ENCODE assay signal across 6 cellular contexts in genomic region chr17:8189041-8189710, GRCh38. TPM values are rescaled to one million over a fixed set of nuclear protein-coding genes. Genes with fewer than 3 reads are reported as not detected.
A peak's percentile ranks its signal among the peaks of the same experiment; 100 is the strongest.
DNase-seq lines count a peak whose midpoint lies in the region; ATAC-seq and TF ChIP-seq lines count a peak whose summit lies in the region.

No MANE protein-coding gene starts in this region.

- no peak for TF ChIP-seq CTCF in esophagus squamous epithelium (IDR thresholded peaks at IDR 0.05)

- H3K4me1 ChIP-seq in ACC112 (ENCODE audit: control insufficient read depth, insufficient read depth, low read length, unreplicated experiment) (peaks cover 20% of the 10 kb centered on the region), NT2/D1 (ENCODE audit: insufficient read depth, insufficient read length) (peaks cover 10% of the 10 kb centered on the region), esophagus squamous epithelium (peaks cover 13 to 73% (median 31%) of the 10 kb centered on the region in 3 donors)

- H3K36me3 ChIP-seq in ACC112 (ENCODE audit: insufficient read depth, low read length) (no peaks in the 10 kb centered on the region), NT2/D1 (ENCODE audit: insufficient read depth, insufficient read length, low read length) (peaks cover 11% of the 10 kb centered on the region), esophagus squamous epithelium (no peaks in the 10 kb centered on the region)

- H3K27me3 ChIP-seq in ACC112 (ENCODE audit: insufficient read depth, low read length), result no peaks in the 10 kb centered on the region
- H3K27me3 ChIP-seq in NT2/D1 (ENCODE audit: insufficient read depth, insufficient read length), result peaks cover 9% of the 10 kb centered on the region
- H3K27me3 ChIP-seq in esophagus squamous epithelium, result no peaks in the 10 kb centered on the region

- intact Hi-C loops in esophagus squamous epithelium (cut with DNase I), result no loop called here

- peak overlapping the region; percentile 57 for H2AFZ ChIP-seq in ACC112 (ENCODE audit: low read length, unreplicated experiment)

- H3K9ac ChIP-seq in NT2/D1 (ENCODE audit: insufficient read length, low read depth), result peak overlapping the region; percentile 82

- 0 to 20% methylated on average over 1 to 28 of the region's 67 CpGs for WGBS in esophagus squamous epithelium, 2 donors

- H3K9me3 ChIP-seq in NT2/D1 (ENCODE audit: insufficient read depth, low read length) (no peaks in the 10 kb centered on the region), esophagus squamous epithelium (no peaks in the 10 kb centered on the region)

- peaks cover 9% of the 10 kb centered on the region for H3K79me2 ChIP-seq in ACC112 (ENCODE audit: control insufficient read depth, insufficient read depth, low read length, unreplicated experiment)

- peak overlapping the region; percentile 78 for H3K4me3 ChIP-seq in ACC112 (ENCODE audit: low read depth, low read length)
- H3K4me3 ChIP-seq in NT2/D1 (ENCODE audit: insufficient read length, low read depth), result peak overlapping the region; percentile 69
- H3K4me3 ChIP-seq in esophagus squamous epithelium, result peak overlapping the region; percentile 75 to 97 (median 86)

- peak overlapping the region; percentile 64; the same call in 1 of the 2 replicates for H3K27ac ChIP-seq in ACC112 (ENCODE audit: low read depth, low read length)
- peak overlapping the region; percentile 96 to 99 (median 98) for H3K27ac ChIP-seq in esophagus squamous epithelium

- ATAC-seq in stimulated activated naive CD8-positive, alpha-beta T cell treated with anti-CD3 and anti-CD28 coated beads, Interleukin-15, Interleukin-2, amounts not matched to agents 100 U/mL and 50 U/mL, for 24 hours, result no peak
- no peak for ATAC-seq in GM19467 (IDR thresholded peaks at IDR 0.05; ENCODE audit: unreplicated experiment)

- DNase-seq in NT2/D1 (ENCODE audit: low read depth, low spot score) (no peak), esophagus squamous epithelium (lab: John Stamatoyannopoulos, UW) (no peak), NCI-H1436 treated with DMSO at 0.1 percent for 48 hours (lab: John Stamatoyannopoulos, UW) (no peak)
- peak; percentile 38 for DNase-seq in stimulated activated naive CD8-positive, alpha-beta T cell treated with anti-CD3 and anti-CD28 coated beads, Interleukin-15, Interleukin-2, amounts not matched to agents 100 U/mL and 50 U/mL, for 24 hours

- no peak for TF ChIP-seq POLR2A in esophagus squamous epithelium (IDR thresholded peaks at IDR 0.05)

RNA-seq across cellular contexts. Expression of gene BORCS6, which starts 0.8 kb away (rescaled TPM):
- 10 to 100 TPM in 3 of 4 donors, 1 to 10 TPM in 1; 8.8 to 16.5 (median 13.4) TPM for total RNA-seq in esophagus squamous epithelium

RNA-seq across cellular contexts. Expression of gene TMEM107, which starts 13.0 kb away (rescaled TPM):
- total RNA-seq in esophagus squamous epithelium, result 10 to 100 TPM; 12.7 to 21.7 (median 15.5) TPM

RNA-seq across cellular contexts. Expression of gene AURKB, which starts 21.2 kb away (rescaled TPM):
- 10 to 100 TPM; 11.2 to 43.7 (median 20.3) TPM for total RNA-seq in esophagus squamous epithelium

RNA-seq across cellular contexts. Expression of gene VAMP2, which starts 26.4 kb away (rescaled TPM):
- total RNA-seq in esophagus squamous epithelium, result 10 to 100 TPM in 3 of 4 donors, 1 to 10 TPM in 1; 6.2 to 20.4 (median 12.0) TPM

RNA-seq across cellular contexts. Expression of gene PER1, which starts 37.0 kb away (rescaled TPM):
- 10 to 100 TPM; 33.6 to 95.0 (median 56.3) TPM for total RNA-seq in esophagus squamous epithelium
